Comparison of ENCODE assay signal across 8 cellular contexts in the genomic region with DNA sequence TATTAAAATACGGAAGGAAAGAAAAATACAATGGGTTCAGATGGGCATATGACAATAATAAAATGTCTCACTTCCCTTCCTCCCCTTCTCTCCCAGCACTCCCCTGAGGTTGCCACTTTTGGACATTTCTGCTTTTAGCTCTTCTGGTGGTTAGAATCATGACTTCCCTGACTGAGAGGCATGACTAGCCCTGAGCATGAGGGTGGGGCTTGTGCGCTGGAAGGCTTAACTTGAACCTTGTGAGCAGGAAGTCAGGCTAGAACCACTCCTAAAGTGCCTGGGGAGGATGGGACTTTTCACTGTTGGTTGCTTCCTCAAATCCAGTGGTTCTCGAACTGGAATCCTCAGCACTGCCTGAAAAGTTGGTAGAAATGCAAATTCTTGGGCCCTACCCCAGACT. TPM values are rescaled to one million over a fixed set of nuclear protein-coding genes. Genes with fewer than 3 reads are reported as not detected.
DNase-seq lines count a peak whose midpoint lies in the region; ATAC-seq, FAIRE-seq and TF ChIP-seq lines count a peak whose summit lies in the region.

No MANE protein-coding gene starts in this region.

- intact Hi-C loops in K562 (cut with micrococcal nuclease), result loop anchor here (1.0 to 10.0 kb wide), 3 partner anchors 120 to 252 kb away; no protein-coding TSS in a partner anchor

- H3K4me3 ChIP-seq in K562, result no peak overlapping the region
- no peak overlapping the region for H3K4me3 ChIP-seq in smooth muscle cell

- TF ChIP-seq POLR2A in K562 (conservative IDR thresholded peaks at IDR 0.05), result no peak

- no peaks in the 10 kb centered on the region for H3K79me2 ChIP-seq in K562 (ENCODE audit: control insufficient read depth, insufficient read depth, low read length)
- no peaks in the 10 kb centered on the region for H3K79me2 ChIP-seq in smooth muscle cell (ENCODE audit: low read depth)

- peaks cover 8% of the 10 kb centered on the region for H3F3A ChIP-seq in smooth muscle cell (ENCODE audit: low read depth)

- ATAC-seq in GM18517 (IDR thresholded peaks at IDR 0.05; ENCODE audit: unreplicated experiment) (peak; percentile 69), GM21825 (IDR thresholded peaks at IDR 0.05; ENCODE audit: unreplicated experiment) (peak; percentile 92), K562 (peak; percentile 68)

- POLR2A ChIA-PET in K562 (lab: Yijun Ruan, JAX), result interaction anchor here (0.6 kb wide), 1 partner anchor 32 kb away, joined by 3 read pairs; no protein-coding TSS in a partner anchor

- peak overlapping the region; percentile 74 for H2AFZ ChIP-seq in K562 (ENCODE audit: low read depth, low read length)
- no peak overlapping the region for H2AFZ ChIP-seq in smooth muscle cell (ENCODE audit: low read depth)

- H3K4me2 ChIP-seq in K562 (ENCODE audit: insufficient read depth, low read length) (peak overlapping the region; percentile 55; the same call in 1 of the 2 replicates), smooth muscle cell (no peak overlapping the region)

- H3K36me3 ChIP-seq in KOPT-K1 (ENCODE audit: insufficient read depth, low read length) (no peaks in the 10 kb centered on the region), K562 (ENCODE audit: control insufficient read depth, insufficient read depth, low read length) (no peaks in the 10 kb centered on the region), smooth muscle cell (ENCODE audit: low read depth) (no peaks in the 10 kb centered on the region)

- H3K9me3 ChIP-seq in KOPT-K1 (ENCODE audit: insufficient read depth, low read length, poor library complexity, severe bottlenecking) (no peaks in the 10 kb centered on the region), K562 (replicated peaks; ENCODE audit: control insufficient read depth, insufficient read depth, low read depth, low read length) (no peaks in the 10 kb centered on the region), smooth muscle cell (replicated peaks; ENCODE audit: low read depth) (no peaks in the 10 kb centered on the region)

- in situ Hi-C loops in K562 (cut with MboI), result no loop called here

- TF ChIP-seq EP300 in K562 (IDR thresholded peaks at IDR 0.05; ENCODE audit: low read length), result no peak

- H3K4me1 ChIP-seq in K562 (replicated peaks in 1 of 2; ENCODE audit: control insufficient read depth in 2 of 2, insufficient read depth in 2 of 2, low read length in 2 of 2), result peaks cover 0 to 6% of the 10 kb centered on the region in 2 experiments; a peak in 2 of 5 replicates
- H3K4me1 ChIP-seq in smooth muscle cell (ENCODE audit: low read depth), result no peaks in the 10 kb centered on the region

- H4K20me1 ChIP-seq in K562 (replicated peaks; ENCODE audit: control insufficient read depth, insufficient read depth, low read length) (no peaks in the 10 kb centered on the region), smooth muscle cell (ENCODE audit: low read depth) (no peaks in the 10 kb centered on the region)

- FAIRE-seq in K562 (lab: Jason Lieb, UNC), result no peak

- no TSS peak for BruUV-seq in K562 (replicated peaks; lab: Mats Ljungman, UMichigan)

- WGBS in K562 (ENCODE audit: insufficient coverage, low coverage, missing lambda C conversion rate), result 36% methylated on average over 3 of the region's 3 CpGs
- WGBS in smooth muscle cell (ENCODE audit: low lambda C conversion rate), result 63% methylated on average over 3 of the region's 3 CpGs

- H3K9ac ChIP-seq in K562 (ENCODE audit: insufficient read depth in 1 of 2, low read depth in 2 of 2, low read length in 2 of 2), result no peak overlapping the region
- H3K9ac ChIP-seq in smooth muscle cell (ENCODE audit: low read depth), result no peak overlapping the region

- DNase-seq in K562 (ENCODE audit: extremely low read depth in 1 of 4, low spot score in 3 of 4), result peak in 1 of 4 experiments; percentile 19
- peak; percentile 48 for DNase-seq in putamen (ENCODE audit: low spot score)
- DNase-seq in iPS-NIHi11 (ENCODE audit: low spot score), result no peak
- DNase-seq in smooth muscle cell (lab: John Stamatoyannopoulos, UW; ENCODE audit: unreplicated experiment), result no peak
- no peak for DNase-seq in NCI-H1436 (lab: John Stamatoyannopoulos, UW)

- H3K27me3 ChIP-seq in K562 (ENCODE audit: control insufficient read depth in 2 of 2, insufficient read depth in 2 of 2, low read length in 2 of 2) (no peaks in the 10 kb centered on the region), smooth muscle cell (ENCODE audit: low read depth) (no peaks in the 10 kb centered on the region)

- H3K9me1 ChIP-seq in K562 (ENCODE audit: control insufficient read depth, insufficient read depth, low read length), result no peaks in the 10 kb centered on the region

- H3K27ac ChIP-seq in KOPT-K1 (ENCODE audit: low read depth, low read length, poor library complexity, severe bottlenecking), result peak overlapping the region; percentile 26
- no peak overlapping the region for H3K27ac ChIP-seq in K562 (ENCODE audit: extremely low read depth, low read depth, low read length)
- no peak overlapping the region for H3K27ac ChIP-seq in smooth muscle cell (ENCODE audit: low read depth)

- CTCF ChIA-PET in K562 (lab: Yijun Ruan, JAX; ENCODE audit: low intra/inter-chr PET ratio), result interaction anchor here (1.3 to 1.5 kb wide), 2 partner anchors 210 to 252 kb away, joined by 7 read pairs; no protein-coding TSS in a partner anchor

- TF ChIP-seq CTCF in K562 (IDR thresholded peaks at IDR 0.05 in 2 of 3, conservative IDR thresholded peaks at IDR 0.05 in 1 of 3; ENCODE audit: insufficient read depth in 2 of 3, low read depth in 1 of 3, low read length in 3 of 3) (no peak), smooth muscle cell (IDR thresholded peaks at IDR 0.05; ENCODE audit: borderline replicate concordance, insufficient read depth, poor library complexity, severe bottlenecking) (no peak)

- no peak for TF ChIP-seq RAD21 in K562 (CRISPR knock-in tag; conservative IDR thresholded peaks at IDR 0.05 in 1 of 2, IDR thresholded peaks at IDR 0.05 in 1 of 2)

TF ChIP-seq in K562, 482 proteins besides CTCF, POLR2A, EP300 and RAD21 (continues in another document):
- no peak for TF ChIP-seq TARDBP (IDR thresholded peaks at IDR 0.05)
- TF ChIP-seq, protein P1, sequence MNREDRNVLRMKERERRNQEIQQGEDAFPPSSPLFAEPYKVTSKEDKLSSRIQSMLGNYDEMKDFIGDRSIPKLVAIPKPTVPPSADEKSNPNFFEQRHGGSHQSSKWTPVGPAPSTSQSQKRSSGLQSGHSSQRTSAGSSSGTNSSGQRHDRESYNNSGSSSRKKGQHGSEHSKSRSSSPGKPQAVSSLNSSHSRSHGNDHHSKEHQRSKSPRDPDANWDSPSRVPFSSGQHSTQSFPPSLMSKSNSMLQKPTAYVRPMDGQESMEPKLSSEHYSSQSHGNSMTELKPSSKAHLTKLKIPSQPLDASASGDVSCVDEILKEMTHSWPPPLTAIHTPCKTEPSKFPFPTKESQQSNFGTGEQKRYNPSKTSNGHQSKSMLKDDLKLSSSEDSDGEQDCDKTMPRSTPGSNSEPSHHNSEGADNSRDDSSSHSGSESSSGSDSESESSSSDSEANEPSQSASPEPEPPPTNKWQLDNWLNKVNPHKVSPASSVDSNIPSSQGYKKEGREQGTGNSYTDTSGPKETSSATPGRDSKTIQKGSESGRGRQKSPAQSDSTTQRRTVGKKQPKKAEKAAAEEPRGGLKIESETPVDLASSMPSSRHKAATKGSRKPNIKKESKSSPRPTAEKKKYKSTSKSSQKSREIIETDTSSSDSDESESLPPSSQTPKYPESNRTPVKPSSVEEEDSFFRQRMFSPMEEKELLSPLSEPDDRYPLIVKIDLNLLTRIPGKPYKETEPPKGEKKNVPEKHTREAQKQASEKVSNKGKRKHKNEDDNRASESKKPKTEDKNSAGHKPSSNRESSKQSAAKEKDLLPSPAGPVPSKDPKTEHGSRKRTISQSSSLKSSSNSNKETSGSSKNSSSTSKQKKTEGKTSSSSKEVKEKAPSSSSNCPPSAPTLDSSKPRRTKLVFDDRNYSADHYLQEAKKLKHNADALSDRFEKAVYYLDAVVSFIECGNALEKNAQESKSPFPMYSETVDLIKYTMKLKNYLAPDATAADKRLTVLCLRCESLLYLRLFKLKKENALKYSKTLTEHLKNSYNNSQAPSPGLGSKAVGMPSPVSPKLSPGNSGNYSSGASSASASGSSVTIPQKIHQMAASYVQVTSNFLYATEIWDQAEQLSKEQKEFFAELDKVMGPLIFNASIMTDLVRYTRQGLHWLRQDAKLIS (CRISPR knock-in tag; IDR thresholded peaks at IDR 0.05), result no peak
- no peak for TF ChIP-seq ZNF696 (CRISPR knock-in tag; conservative IDR thresholded peaks at IDR 0.05)
- no peak for TF ChIP-seq ZNF41 (CRISPR knock-in tag; conservative IDR thresholded peaks at IDR 0.05)

RNA-seq across cellular contexts. Expression of gene ARHGAP25, which starts 19.7 kb away (rescaled TPM):
- total RNA-seq in K562 (2011; cell fraction: chromatin; rRNA removed; ENCODE audit: low replicate concordance), result 12.4 and 14.6 TPM in 2 replicates
- 7.8 and 9.2 TPM in 2 replicates for total RNA-seq in K562 (2011; cell fraction: nucleolus; rRNA removed)
- total RNA-seq in K562 (2011; cell fraction: nucleoplasm; rRNA removed), result 8.2 and 9.0 TPM in 2 replicates
- total RNA-seq in K562 (2014; rRNA removed) (10.0 and 12.8 TPM in 2 replicates), K562 (2014; rRNA removed; fragmentation: Illumina TruSeq; extraction: Trizol) (9.7 and 13.1 TPM in 2 replicates), K562 (2015; rRNA removed; fragmentation: Illumina TruSeq; extraction: Trizol) (9.7 and 10.7 TPM in 2 replicates), K562 (2021) (9.8 and 13.2 TPM in 2 replicates), smooth muscle cell (1.2 and 2.0 TPM in 2 replicates)
- polyA plus RNA-seq in K562 (2011; rRNA removed) (3.7 and 12.5 TPM in 2 replicates), K562 (2014; fragmentation: Illumina TruSeq; extraction: Trizol) (14.8 and 16.0 TPM in 2 replicates), K562 (2014; fragmentation: Nextera tagmentation; extraction: Ambion mirVana) (1 to 10 TPM; 4.9 to 6.8 TPM), K562 (2014; rRNA removed) (7.7 and 11.6 TPM in 2 replicates), smooth muscle cell (1.5 and 2.7 TPM in 2 replicates)
- 3.7 and 10.4 TPM in 2 replicates for polyA plus RNA-seq in K562 (2011; cell fraction: cytosol; rRNA removed)
- 4.7 and 19.4 TPM in 2 replicates for polyA plus RNA-seq in K562 (2011; cell fraction: nucleus; rRNA removed)
- 16.8 and 21.5 TPM in 2 replicates for polyA plus RNA-seq in K562 (2012)
- 3.0 and 9.5 TPM in 2 replicates for polyA minus RNA-seq in K562 (2011; rRNA and poly(A)+ RNA removed)
- 0.73 and 5.9 TPM in 2 replicates for polyA minus RNA-seq in K562 (2011; cell fraction: cytosol; rRNA and poly(A)+ RNA removed)
- polyA minus RNA-seq in K562 (2011; cell fraction: nucleus; rRNA and poly(A)+ RNA removed), result 3.0 and 7.9 TPM in 2 replicates
